1 cellular context compared by ENCODE assay signal in the genomic region with DNA sequence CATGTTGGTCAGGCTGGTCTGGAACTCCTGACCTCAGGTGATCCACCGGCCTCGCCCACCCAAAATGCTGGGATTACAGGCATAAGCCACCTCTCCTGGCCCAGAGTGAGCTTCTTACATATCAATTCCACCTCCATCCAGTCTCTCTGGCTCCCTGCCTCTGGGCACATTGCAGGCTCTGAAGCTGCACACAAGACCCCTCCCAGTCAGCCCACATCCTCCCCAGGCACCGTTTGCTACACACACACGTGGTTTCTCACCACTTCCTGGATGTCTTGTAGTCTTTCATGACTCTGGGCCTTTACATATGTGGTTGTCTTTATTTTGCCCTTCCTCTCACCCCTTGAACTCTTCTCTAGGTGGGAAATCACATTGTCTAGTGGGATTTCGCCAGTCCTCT.
TF ChIP-seq lines count a peak whose summit lies in the region.

No MANE protein-coding gene starts in this region.

TF ChIP-seq in GM23338, 12 proteins besides CTCF, POLR2A, EP300 and RAD21 (continued from another document):
- no peak for TF ChIP-seq ZNF462 (CRISPR knock-in tag; IDR thresholded peaks at IDR 0.05)
